ENCODE assay signal across 17 cellular contexts in genomic region chr14:92579244-92579643, GRCh38.
DNase-seq lines count a peak whose midpoint lies in the region; ATAC-seq and TF ChIP-seq lines count a peak whose summit lies in the region.
"Had no signal": no experiment of that assay in that cellular context is flagged by ENCODE, and none has a peak within 500 bp of the region (broad histone marks: within the 10 kb centered on the region; RNA-seq: fewer than 3 reads in every experiment).

No MANE protein-coding gene starts in this region.

- peaks cover 3 to 24% of the 10 kb centered on the region in 2 donors for H3K4me1 ChIP-seq in thoracic aorta (ENCODE audit: control insufficient read depth in 1 of 2, low read depth in 2 of 2)

- peak overlapping the region; percentile 48 to 75 for H3K27ac ChIP-seq in thoracic aorta

- no peaks in the 10 kb centered on the region for H3K9me3 Mint-ChIP-seq in HFFc6
- H3K9me3 Mint-ChIP-seq in central memory CD8-positive, alpha-beta T cell: no peaks in the 10 kb centered on the region

- no peaks in the 10 kb centered on the region; the same call in none of the 2 replicates for H3K27me3 Mint-ChIP-seq in HFFc6 (ENCODE audit: insufficient read depth)
- H3K27me3 Mint-ChIP-seq in central memory CD8-positive, alpha-beta T cell: no peaks in the 10 kb centered on the region
- H3K27me3 Mint-ChIP-seq: CD4-positive, alpha-beta memory T cell had no signal

- no peak overlapping the region for H3K4me3 Mint-ChIP-seq in HFFc6
- H3K4me3 Mint-ChIP-seq in central memory CD8-positive, alpha-beta T cell: peak overlapping the region; percentile 36
- H3K4me3 Mint-ChIP-seq: H9 had no signal

- no peaks in the 10 kb centered on the region for H3K36me3 ChIP-seq in thoracic aorta

- H3K9me3 ChIP-seq in thoracic aorta: no peaks in the 10 kb centered on the region

- no peak overlapping the region for H3K4me3 ChIP-seq in thoracic aorta

- H3K27ac Mint-ChIP-seq in HFFc6: 0 out of 2 replicates have a peak overlapping the region, but pooled peaks have one; percentile 47
- peak overlapping the region; percentile 84 for H3K27ac Mint-ChIP-seq in central memory CD8-positive, alpha-beta T cell (ENCODE audit: low read depth)

- H3K4me1 Mint-ChIP-seq in HFFc6 (ENCODE audit: low read depth): peaks cover 18% of the 10 kb centered on the region
- H3K4me1 Mint-ChIP-seq in central memory CD8-positive, alpha-beta T cell: peaks cover 81% of the 10 kb centered on the region

- DNase-seq in HFFc6: peak; percentile 10
- no peak for DNase-seq in central memory CD8-positive, alpha-beta T cell (ENCODE audit: low spot score in 2 of 2)
- peak; percentile 28 for DNase-seq in kidney tubule cell (ENCODE audit: low spot score)
- no peak for DNase-seq in thoracic aorta (ENCODE audit: low spot score)
- DNase-seq in germinal center (ENCODE audit: low spot score): no peak
- no peak for DNase-seq in NCI-H82 (lab: John Stamatoyannopoulos, UW)
- DNase-seq in SHP77 treated with DMSO at 0.1 percent for 48 hours (lab: John Stamatoyannopoulos, UW): no peak
- DNase-seq: CD4-positive, alpha-beta memory T cell; DMS79; H9; NCI-H1417; NCI-H187 treated with DMSO at 0.1 percent for 48 hours; NCI-H2171; NCI-H446; NCI-H69; NK-92 treated with Interleukin-12 subunit alpha and Interleukin-12 subunit beta, amount 100 ng/mL, for 24 hours; SIG-M5 had no signal

- peaks cover 45% of the 10 kb centered on the region for H3K36me3 Mint-ChIP-seq in HFFc6 (ENCODE audit: low read depth)
- peaks cover 13% of the 10 kb centered on the region for H3K36me3 Mint-ChIP-seq in central memory CD8-positive, alpha-beta T cell (ENCODE audit: insufficient read depth)
- H3K36me3 Mint-ChIP-seq: CD4-positive, alpha-beta memory T cell had no signal

- no peak for ATAC-seq in central memory CD8-positive, alpha-beta T cell (replicated peaks; ENCODE audit: extremely low read depth, poor library complexity, severe bottlenecking)
- no peak for ATAC-seq in thoracic aorta (ENCODE audit: insufficient number of reproducible peaks, low FRiP score, low read depth)

- no peaks in the 10 kb centered on the region for H3K27me3 ChIP-seq in thoracic aorta (replicated peaks; ENCODE audit: insufficient read depth)

- no peak for TF ChIP-seq CTCF in HFFc6 (IDR thresholded peaks at IDR 0.05)
- TF ChIP-seq CTCF in thoracic aorta (IDR thresholded peaks at IDR 0.05): no peak

Comparison
In these comparisons a context has a peak if more than half of its experiments do, and no peak if none do; other contexts are left out.
1. DNase-seq: peak in HFFc6 (single experiment) and kidney tubule cell (single experiment); none in central memory CD8-positive, alpha-beta T cell (0 of 2), thoracic aorta (single experiment), germinal center (single experiment), NCI-H82 (single experiment) and SHP77 treated with DMSO at 0.1 percent for 48 hours (single experiment).